ENCODE assay signal across 8 cellular contexts in the genomic region with DNA sequence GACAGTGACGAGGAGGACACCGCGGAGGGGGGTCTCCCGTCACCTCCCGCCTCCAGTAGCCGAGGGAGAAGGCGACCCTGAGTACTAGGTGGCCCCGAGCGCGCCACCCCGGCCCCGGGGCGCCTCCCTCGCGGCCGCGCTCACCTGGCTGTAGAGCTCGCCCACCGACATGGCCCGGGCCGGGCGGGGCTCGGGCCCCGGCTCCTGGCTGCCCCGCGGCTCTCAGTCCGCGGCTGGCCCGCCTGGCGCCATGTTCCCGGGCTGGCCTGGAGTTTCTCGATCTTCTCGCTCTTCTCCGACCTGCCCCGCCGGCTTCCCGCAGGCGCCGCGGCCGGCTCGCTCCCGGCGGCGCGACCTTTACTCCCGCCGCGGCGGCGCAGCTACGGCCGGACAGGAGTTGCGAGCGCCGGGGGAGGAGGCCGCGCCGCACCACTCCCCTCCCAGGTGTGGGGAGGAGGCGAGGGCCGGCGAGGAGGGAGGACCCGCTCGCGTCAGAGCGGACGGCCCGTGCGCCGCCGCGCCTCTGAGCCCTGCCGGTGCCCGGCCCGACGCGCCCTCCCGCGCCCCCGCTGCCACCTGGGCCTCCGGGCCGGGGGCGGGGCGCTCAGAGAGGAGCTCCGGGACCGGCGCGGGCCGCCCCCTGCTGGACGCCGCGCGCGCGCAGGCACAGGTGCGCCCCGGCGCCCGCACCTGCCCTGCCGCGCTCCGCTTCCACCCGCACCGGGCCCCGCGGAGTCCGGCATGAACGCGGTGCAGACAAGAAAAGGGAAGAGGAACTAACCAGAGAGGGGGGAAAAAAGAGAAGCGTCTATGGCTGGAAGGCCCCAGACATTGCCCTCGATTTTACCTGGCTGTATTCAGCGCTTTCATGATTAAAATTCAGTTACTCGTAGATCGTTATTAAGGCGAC. TPM values are rescaled to one million over a fixed set of nuclear protein-coding genes. Genes with fewer than 3 reads are reported as not detected.
DNase-seq lines count a peak whose midpoint lies in the region; ATAC-seq and TF ChIP-seq lines count a peak whose summit lies in the region.

MYO5B (minus strand) TSS at position 525 of the 910 bp plus-strand sequence; CDS start at position 171, 354 bp downstream.

- ATAC-seq in HG02981 (IDR thresholded peaks at IDR 0.05; ENCODE audit: unreplicated experiment) = peak; percentile 70

- DNase-seq in NCI-H82 (lab: John Stamatoyannopoulos, UW) (peak; percentile 59), NCI-H82 treated with DMSO at 0.1 percent for 48 hours (lab: John Stamatoyannopoulos, UW; ENCODE audit: unreplicated experiment) (no peak), NCI-H510A (lab: John Stamatoyannopoulos, UW) (peak; percentile 56), cardiac muscle cell (ENCODE audit: low read depth in 1 of 2, low spot score in 1 of 2) (peak; percentile 2 to 82), renal cortical epithelial cell (ENCODE audit: low read depth) (peak; percentile 21), RKO (ENCODE audit: low spot score) (no peak)
- peak; percentile 24 for DNase-seq in activated T-helper 1 cell treated with anti-CD3 and anti-CD28 coated beads, Interleukin-12 subunit alpha, Interleukin-12 subunit beta, Interleukin-2, Interleukin-4 antibody, amounts not matched to agents 30 ng/mL and 10 ng/mL and 1 ng/mL, durations not matched to agents 14 hours and 24 hours and 36 hours (ENCODE audit: low spot score)

- H3K4me3 Mint-ChIP-seq in activated T-helper 1 cell treated with anti-CD3 and anti-CD28 coated beads, Interleukin-12 subunit alpha, Interleukin-12 subunit beta, Interleukin-2, Interleukin-4 antibody, amounts not matched to agents 30 ng/mL and 10 ng/mL and 1 ng/mL, durations not matched to agents 14 hours and 24 hours and 36 hours = peak within 1 kb of the TSS; percentile 62

- peak within 1 kb of the TSS; percentile 55 for H3K4me3 ChIP-seq in cardiac muscle cell

- no peaks in the 10 kb centered on the region for H3K4me1 ChIP-seq in cardiac muscle cell (ENCODE audit: low read depth)

- H3K4me1 Mint-ChIP-seq in activated T-helper 1 cell treated with anti-CD3 and anti-CD28 coated beads, Interleukin-12 subunit alpha, Interleukin-12 subunit beta, Interleukin-2, Interleukin-4 antibody, amounts not matched to agents 30 ng/mL and 10 ng/mL and 1 ng/mL, durations not matched to agents 14 hours and 24 hours and 36 hours (ENCODE audit: low read depth) = peaks cover 7% of the 10 kb centered on the region

- no peaks in the 10 kb centered on the region for H3K36me3 Mint-ChIP-seq in activated T-helper 1 cell treated with anti-CD3 and anti-CD28 coated beads, Interleukin-12 subunit alpha, Interleukin-12 subunit beta, Interleukin-2, Interleukin-4 antibody, amounts not matched to agents 30 ng/mL and 10 ng/mL and 1 ng/mL, durations not matched to agents 14 hours and 24 hours and 36 hours (ENCODE audit: low read depth)

- H3K27ac Mint-ChIP-seq in activated T-helper 1 cell treated with anti-CD3 and anti-CD28 coated beads, Interleukin-12 subunit alpha, Interleukin-12 subunit beta, Interleukin-2, Interleukin-4 antibody, amounts not matched to agents 30 ng/mL and 10 ng/mL and 1 ng/mL, durations not matched to agents 14 hours and 24 hours and 36 hours = no peak within 1 kb of the TSS

- no peak within 1 kb of the TSS for H3K27ac ChIP-seq in cardiac muscle cell

- no peak for TF ChIP-seq CTCF in cardiac muscle cell (IDR thresholded peaks at IDR 0.05; ENCODE audit: low read depth, low read length)

- peaks cover 93% of the 10 kb centered on the region for H3K27me3 ChIP-seq in cardiac muscle cell

- H3K9me3 Mint-ChIP-seq in activated T-helper 1 cell treated with anti-CD3 and anti-CD28 coated beads, Interleukin-12 subunit alpha, Interleukin-12 subunit beta, Interleukin-2, Interleukin-4 antibody, amounts not matched to agents 30 ng/mL and 10 ng/mL and 1 ng/mL, durations not matched to agents 14 hours and 24 hours and 36 hours = no peaks in the 10 kb centered on the region

- peaks cover 62% of the 10 kb centered on the region for H3K27me3 Mint-ChIP-seq in activated T-helper 1 cell treated with anti-CD3 and anti-CD28 coated beads, Interleukin-12 subunit alpha, Interleukin-12 subunit beta, Interleukin-2, Interleukin-4 antibody, amounts not matched to agents 30 ng/mL and 10 ng/mL and 1 ng/mL, durations not matched to agents 14 hours and 24 hours and 36 hours (ENCODE audit: insufficient read depth)

- no peaks in the 10 kb centered on the region for H3K9me3 ChIP-seq in cardiac muscle cell (ENCODE audit: low read depth)

- no peaks in the 10 kb centered on the region for H3K36me3 ChIP-seq in cardiac muscle cell

- intact Hi-C loops in activated T-helper 1 cell treated with anti-CD3 and anti-CD28 coated beads, Interleukin-12 subunit alpha, Interleukin-12 subunit beta, Interleukin-2, Interleukin-4 antibody, amounts not matched to agents 30 ng/mL and 10 ng/mL and 1 ng/mL, durations not matched to agents 14 hours and 24 hours and 36 hours (cut with micrococcal nuclease) = loop anchor here (1.0 to 10.0 kb wide), 3 partner anchors 72 to 630 kb away; partner anchors contain the start of genes CFAP53 and LIPG

RNA-seq across cellular contexts. Expression of gene MYO5B, which starts in this region (rescaled TPM):
- 0.12 TPM in 1 of 2 replicates, not detected in the other for total RNA-seq in activated T-helper 1 cell treated with anti-CD3 and anti-CD28 coated beads, Interleukin-12 subunit alpha, Interleukin-12 subunit beta, Interleukin-2, Interleukin-4 antibody, amounts not matched to agents 30 ng/mL and 10 ng/mL and 1 ng/mL, durations not matched to agents 14 hours and 24 hours and 36 hours
- total RNA-seq in cardiac muscle cell = 6.4 and 16.7 TPM in 2 replicates
- 3.0 and 3.4 TPM in 2 replicates for polyA plus RNA-seq in cardiac muscle cell
- 50.0 and 79.2 TPM in 2 replicates for total RNA-seq in renal cortical epithelial cell

Comparison
In these comparisons a context has a peak if more than half of its experiments do, and no peak if none do; other contexts are left out.
1. DNase-seq: peak in NCI-H82 (single experiment), NCI-H510A (single experiment), cardiac muscle cell (2 of 2) and renal cortical epithelial cell (single experiment); none in NCI-H82 treated with DMSO at 0.1 percent for 48 hours (single experiment) and RKO (single experiment).
2. Peak in DNase-seq in activated T-helper 1 cell treated with anti-CD3 and anti-CD28 coated beads, Interleukin-12 subunit alpha, Interleukin-12 subunit beta, Interleukin-2, Interleukin-4 antibody, amounts not matched to agents 30 ng/mL and 10 ng/mL and 1 ng/mL, durations not matched to agents 14 hours and 24 hours and 36 hours; RNA of the gene not detected or under 1 TPM.